ENCODE assay signal across 8 cellular contexts in genomic region chr2:177392373-177393246, GRCh38. TPM values are rescaled to one million over a fixed set of nuclear protein-coding genes. Genes with fewer than 3 reads are reported as not detected.
A peak's percentile ranks its signal among the peaks of the same experiment; 100 is the strongest.
DNase-seq lines count a peak whose midpoint lies in the region; TF ChIP-seq lines count a peak whose summit lies in the region.

Gene AGPS (plus strand): TSS chr2:177392773. CDS start chr2:177392790, 17 bp downstream.

- peak within 1 kb of the TSS; percentile 56 for H3K27ac ChIP-seq in cardiac muscle cell
- peak within 1 kb of the TSS; percentile 82 to 93 (median 88) for H3K27ac ChIP-seq in transverse colon

- H3K4me1 ChIP-seq in cardiac muscle cell (ENCODE audit: low read depth) (peaks cover 16% of the 10 kb centered on the region), transverse colon (peaks cover 11 to 49% (median 29%) of the 10 kb centered on the region in 4 donors)

- peak within 1 kb of the TSS; percentile 97 for H3K4me3 Mint-ChIP-seq in activated naive CD8-positive, alpha-beta T cell

- no peak for TF ChIP-seq EP300 in transverse colon (IDR thresholded peaks at IDR 0.05; ENCODE audit: low read depth)

- peak; percentile 78 for DNase-seq in GDM1 (lab: John Stamatoyannopoulos, UW)
- peak; percentile 85 for DNase-seq in H7
- peak; percentile 85 for DNase-seq in LoVo (ENCODE audit: low spot score)
- peak; percentile 52 for DNase-seq in SKM-1 treated with dmso at 0.1 percent for 144 hours (lab: John Stamatoyannopoulos, UW; ENCODE audit: unreplicated experiment)
- peak; percentile 77 to 83 for DNase-seq in cardiac muscle cell (ENCODE audit: low read depth in 1 of 2, low spot score in 1 of 2)
- peak; percentile 65 for DNase-seq in pons (ENCODE audit: low spot score)
- peak; percentile 86 for DNase-seq in transverse colon

- intact Hi-C loops in transverse colon (cut with DNase I; ENCODE audit: low total_unique reads) = no loop called here

- peak within 1 kb of the TSS; percentile 96 for H3K27ac Mint-ChIP-seq in activated naive CD8-positive, alpha-beta T cell

- TF ChIP-seq POLR2A in transverse colon (IDR thresholded peaks at IDR 0.05) = peak; percentile 71

- peaks cover 7% of the 10 kb centered on the region for H3K36me3 Mint-ChIP-seq in activated naive CD8-positive, alpha-beta T cell

- H3K4me1 Mint-ChIP-seq in activated naive CD8-positive, alpha-beta T cell (ENCODE audit: low read depth) = peaks cover 60% of the 10 kb centered on the region

- H3K9me3 ChIP-seq in cardiac muscle cell (ENCODE audit: low read depth) = no peaks in the 10 kb centered on the region
- H3K9me3 ChIP-seq in transverse colon = no peaks in the 10 kb centered on the region

- no peaks in the 10 kb centered on the region for H3K9me3 Mint-ChIP-seq in activated naive CD8-positive, alpha-beta T cell (ENCODE audit: low read depth)

- H3K36me3 ChIP-seq in H7 (replicated peaks; ENCODE audit: control insufficient read depth, insufficient read depth, low read length) (no peaks in the 10 kb centered on the region), cardiac muscle cell (no peaks in the 10 kb centered on the region), transverse colon (no peaks in the 10 kb centered on the region)

- TF ChIP-seq CTCF in cardiac muscle cell (IDR thresholded peaks at IDR 0.05; ENCODE audit: low read depth, low read length) (no peak), transverse colon (IDR thresholded peaks at IDR 0.05) (peak; percentile 18 to 68 (median 26))

- no peaks in the 10 kb centered on the region; the same call in 1 of the 2 replicates for H3K27me3 ChIP-seq in H7 (ENCODE audit: control insufficient read depth, insufficient read depth, low read length)
- H3K27me3 ChIP-seq in cardiac muscle cell = no peaks in the 10 kb centered on the region
- no peaks in the 10 kb centered on the region for H3K27me3 ChIP-seq in transverse colon

- no peaks in the 10 kb centered on the region for H3K27me3 Mint-ChIP-seq in activated naive CD8-positive, alpha-beta T cell

- 0 to 1% methylated on average over 3 to 54 of the region's 84 CpGs for WGBS in transverse colon (ENCODE audit: low coverage in 1 of 2), 2 donors

- H3K4me3 ChIP-seq in H7 (ENCODE audit: insufficient read depth, low read depth, low read length) (peak within 1 kb of the TSS; percentile 93), cardiac muscle cell (peak within 1 kb of the TSS; percentile 85), transverse colon (peak within 1 kb of the TSS; percentile 70 to 96 (median 82))

- in situ Hi-C loops in transverse colon (cut with MboI; ENCODE audit: low pct_ligation_motif_present in 1 of 4, low pct_unique_long_range_greater_than_20kb in 1 of 4, low sequenced_read_pairs in 3 of 4) = no loop called here

RNA-seq across cellular contexts. Expression of gene AGPS, which starts in this region (rescaled TPM):
- total RNA-seq in H7 (2014; rRNA removed; shearing (Covaris generic)) = 27.3 and 28.4 TPM in 2 replicates
- total RNA-seq in cardiac muscle cell = 86.3 and 116 TPM in 2 replicates
- polyA plus RNA-seq in cardiac muscle cell = 13.6 and 24.2 TPM in 2 replicates
- total RNA-seq in transverse colon = 10 to 100 TPM; 15.0 to 81.6 (median 58.1) TPM

Comparison
In these comparisons a context has a peak if more than half of its experiments do, and no peak if none do; other contexts are left out.
1. Peak in every context shown above with its lines: DNase-seq, H3K4me3 ChIP-seq and H3K27ac ChIP-seq.